20 cellular contexts compared by ENCODE assay signal in genomic region chr22:11628651-11629511, GRCh38.
DNase-seq lines count a peak whose midpoint lies in the region; ATAC-seq, FAIRE-seq and TF ChIP-seq lines count a peak whose summit lies in the region.
"Had no signal": no experiment of that assay in that cellular context is flagged by ENCODE, and none has a peak within 500 bp of the region (broad histone marks: within the 10 kb centered on the region; RNA-seq: fewer than 3 reads in every experiment).

No MANE protein-coding gene starts in this region.

- peak; percentile 36 for ATAC-seq in gastroesophageal sphincter
- peak; percentile 59 to 62 for ATAC-seq in natural killer cell treated with Interleukin-12 subunit alpha and Interleukin-12 subunit beta and Interleukin-15 and Interleukin-18, amount 100 ng/mL, for 72 hours
- peak; percentile 64 for ATAC-seq in upper lobe of right lung
- ATAC-seq in HepG2: no peak; the same call in 2 of the 3 replicates
- ATAC-seq: SK-N-SH treated with all-trans-retinoic acid at 6 μM for 48 hours had no signal

- H3K4me3 Mint-ChIP-seq in natural killer cell treated with Interleukin-12 subunit alpha and Interleukin-12 subunit beta and Interleukin-15 and Interleukin-18, amount 100 ng/mL, for 72 hours: no peak overlapping the region
- H3K4me3 Mint-ChIP-seq: CD8-positive, alpha-beta memory T cell had no signal

- no peak for TF ChIP-seq RAD21 in HepG2 (CRISPR knock-in tag; IDR thresholded peaks at IDR 0.05)

- H3K27ac ChIP-seq in gastroesophageal sphincter (no peak overlapping the region), upper lobe of right lung (no peak overlapping the region), HepG2 (ENCODE audit: extremely low read length, insufficient read depth, low read length) (no peak overlapping the region)
- H3K27ac ChIP-seq: PC-9 had no signal

- DNase-seq in GM13977 (ENCODE audit: low spot score) (peak; percentile 36), upper lobe of right lung (peak; percentile 66), NCI-H1105 (lab: John Stamatoyannopoulos, UW) (no peak), HepG2 (ENCODE audit: low spot score) (no peak), lower leg skin (ENCODE audit: low spot score in 2 of 2) (no peak), RPMI8226 (no peak)
- no peak for DNase-seq in natural killer cell treated with Interleukin-12 subunit alpha and Interleukin-12 subunit beta and Interleukin-15 and Interleukin-18, amount 100 ng/mL, for 72 hours (ENCODE audit: low spot score)
- DNase-seq: BE2C; CD8-positive, alpha-beta memory T cell; MV-4-11; NCI-H1436; NCI-H2081; NCI-H2227 treated with DMSO at 0.1 percent for 48 hours; NCI-H526; PC-9; Right ventricle myocardium superior had no signal

- POLR2A ChIA-PET in HepG2 (lab: Yijun Ruan, JAX): no interaction called here

- no peak for TF ChIP-seq POLR2A in gastroesophageal sphincter (IDR thresholded peaks at IDR 0.05)
- TF ChIP-seq POLR2A in HepG2 (IDR thresholded peaks at IDR 0.05; ENCODE audit: insufficient read depth in 1 of 2, low read depth in 2 of 2, low read length in 2 of 2): no peak
- no peak for TF ChIP-seq POLR2A in lower leg skin (IDR thresholded peaks at IDR 0.05)

- H3K9me3 Mint-ChIP-seq in natural killer cell treated with Interleukin-12 subunit alpha and Interleukin-12 subunit beta and Interleukin-15 and Interleukin-18, amount 100 ng/mL, for 72 hours: peaks cover 16% of the 10 kb centered on the region

- TF ChIP-seq EP300 in gastroesophageal sphincter (IDR thresholded peaks at IDR 0.05) (no peak), HepG2 (IDR thresholded peaks at IDR 0.05; ENCODE audit: low read depth in 2 of 2, low read length in 2 of 2) (no peak), HepG2 (CRISPR knock-in tag; IDR thresholded peaks at IDR 0.05; ENCODE audit: borderline replicate concordance) (no peak)

- intact Hi-C loops in upper lobe of right lung (cut with DNase I): no loop called here
- intact Hi-C loops in HepG2 (cut with micrococcal nuclease; ENCODE audit: unreplicated experiment): no loop called here
- intact Hi-C loops in lower leg skin (cut with DNase I; ENCODE audit: low total_unique reads): no loop called here

- H2AFZ ChIP-seq in HepG2 (ENCODE audit: low read length): no peak overlapping the region
- H2AFZ ChIP-seq: PC-9 had no signal

- H3K27me3 ChIP-seq in gastroesophageal sphincter (no peaks in the 10 kb centered on the region), upper lobe of right lung (no peaks in the 10 kb centered on the region), HepG2 (ENCODE audit: control insufficient read depth in 1 of 2, insufficient read depth in 2 of 2, low read length in 2 of 2) (no peaks in the 10 kb centered on the region)
- H3K27me3 ChIP-seq: BE2C had no signal

- H3K4me3 ChIP-seq in gastroesophageal sphincter (no peak overlapping the region), upper lobe of right lung (no peak overlapping the region), HepG2 (replicated peaks in 1 of 3; ENCODE audit: insufficient read depth in 1 of 3, low read depth in 2 of 3, low read length in 3 of 3) (no peak overlapping the region), lower leg skin (ENCODE audit: low read depth, poor library complexity, severe bottlenecking) (no peak overlapping the region)
- H3K4me3 ChIP-seq: HAP-1, PC-9 had no signal

- no peaks in the 10 kb centered on the region for H4K20me1 ChIP-seq in HepG2 (ENCODE audit: insufficient read depth, low read length)

- H3K4me1 Mint-ChIP-seq in natural killer cell treated with Interleukin-12 subunit alpha and Interleukin-12 subunit beta and Interleukin-15 and Interleukin-18, amount 100 ng/mL, for 72 hours (ENCODE audit: low read depth in 2 of 2): no peaks in the 10 kb centered on the region
- H3K4me1 Mint-ChIP-seq: CD8-positive, alpha-beta memory T cell had no signal

- in situ Hi-C loops in GM13977 (cut with MboI; ENCODE audit: low pct_unique_long_range_greater_than_20kb, low sequenced_read_pairs, unreplicated experiment): no loop called here
- in situ Hi-C loops in HepG2 (cut with HindIII; ENCODE audit: extremely low pct_ligation_motif_present, low pct_unique_long_range_greater_than_20kb): no loop called here

- no peaks in the 10 kb centered on the region for H3K4me1 ChIP-seq in gastroesophageal sphincter
- no peaks in the 10 kb centered on the region for H3K4me1 ChIP-seq in upper lobe of right lung
- no peaks in the 10 kb centered on the region for H3K4me1 ChIP-seq in HepG2 (ENCODE audit: insufficient read depth, low read length)
- H3K4me1 ChIP-seq: BE2C, HAP-1 had no signal

- H3K9ac ChIP-seq in HepG2 (ENCODE audit: insufficient read depth, low read depth, low read length): no peak overlapping the region

- 91 to 92% methylated on average over 23 to 27 of the region's 102 CpGs for WGBS in gastroesophageal sphincter (ENCODE audit: low coverage in 1 of 2), 2 donors
- WGBS in HepG2 (ENCODE audit: low lambda C conversion rate): 84% methylated on average over 86 of the region's 102 CpGs
- WGBS in lower leg skin, 2 donors: 90 to 93% methylated on average over 102 of the region's 102 CpGs

- TF ChIP-seq CTCF in GM13977 (IDR thresholded peaks at IDR 0.05; ENCODE audit: extremely low read depth, insufficient read depth, missing control alignments) (no peak), gastroesophageal sphincter (IDR thresholded peaks at IDR 0.05) (no peak), upper lobe of right lung (IDR thresholded peaks at IDR 0.05) (no peak), HepG2 (CRISPR knock-in tag; IDR thresholded peaks at IDR 0.05) (no peak), lower leg skin (IDR thresholded peaks at IDR 0.05) (no peak)

- no peaks in the 10 kb centered on the region for H3K36me3 ChIP-seq in gastroesophageal sphincter
- H3K36me3 ChIP-seq in upper lobe of right lung: no peaks in the 10 kb centered on the region
- H3K36me3 ChIP-seq in HepG2 (replicated peaks in 1 of 2; ENCODE audit: control insufficient read depth in 1 of 2, insufficient read depth in 2 of 2, low read length in 2 of 2): no peaks in the 10 kb centered on the region
- H3K36me3 ChIP-seq: BE2C, HAP-1 had no signal

- H3K79me2 ChIP-seq in HepG2 (ENCODE audit: insufficient read depth, low read length): no peaks in the 10 kb centered on the region

- H3K27me3 Mint-ChIP-seq in natural killer cell treated with Interleukin-12 subunit alpha and Interleukin-12 subunit beta and Interleukin-15 and Interleukin-18, amount 100 ng/mL, for 72 hours: no peaks in the 10 kb centered on the region
- H3K27me3 Mint-ChIP-seq: CD8-positive, alpha-beta memory T cell had no signal

- FAIRE-seq in HepG2 (lab: Jason Lieb, UNC): no peak
- FAIRE-seq: GM18507 had no signal

- no peak overlapping the region for H3K27ac Mint-ChIP-seq in natural killer cell treated with Interleukin-12 subunit alpha and Interleukin-12 subunit beta and Interleukin-15 and Interleukin-18, amount 100 ng/mL, for 72 hours
- H3K27ac Mint-ChIP-seq: CD8-positive, alpha-beta memory T cell had no signal

- CTCF ChIA-PET in HepG2 (lab: Yijun Ruan, JAX; ENCODE audit: low intra/inter-chr PET ratio, low total read pairs): no interaction called here

- no peak overlapping the region for H3K4me2 ChIP-seq in HepG2 (ENCODE audit: low read depth, low read length)
- H3K4me2 ChIP-seq: PC-9 had no signal

- BruUV-seq in HepG2 (replicated peaks; lab: Mats Ljungman, UMichigan): no TSS peak

- H3K36me3 Mint-ChIP-seq in natural killer cell treated with Interleukin-12 subunit alpha and Interleukin-12 subunit beta and Interleukin-15 and Interleukin-18, amount 100 ng/mL, for 72 hours: peaks cover 13% of the 10 kb centered on the region

- H3K9me3 ChIP-seq in gastroesophageal sphincter: peaks cover 0 to 58% (median 2%) of the 10 kb centered on the region in 3 donors
- peaks cover 20% of the 10 kb centered on the region for H3K9me3 ChIP-seq in upper lobe of right lung
- peaks cover 70% of the 10 kb centered on the region for H3K9me3 ChIP-seq in HepG2 (ENCODE audit: low read length)
- H3K9me3 ChIP-seq: BE2C had no signal

TF ChIP-seq in HepG2, 621 proteins besides CTCF, POLR2A, EP300 and RAD21:
- no peak for TF ChIP-seq HNRNPLL (IDR thresholded peaks at IDR 0.05; ENCODE audit: low read depth, low read length, poor library complexity, severe bottlenecking)
- TF ChIP-seq ZNF569 (CRISPR knock-in tag; IDR thresholded peaks at IDR 0.05; ENCODE audit: borderline replicate concordance): no peak

Comparison
In these comparisons a context has a peak if more than half of its experiments do, and no peak if none do; other contexts are left out.
1. DNase-seq: peak in GM13977 (single experiment) and upper lobe of right lung (single experiment); none in natural killer cell treated with Interleukin-12 subunit alpha and Interleukin-12 subunit beta and Interleukin-15 and Interleukin-18, amount 100 ng/mL, for 72 hours (single experiment), NCI-H1105 (single experiment), HepG2 (single experiment), lower leg skin (0 of 2) and RPMI8226 (single experiment).